26 cellular contexts compared by ENCODE assay signal in the genomic region with DNA sequence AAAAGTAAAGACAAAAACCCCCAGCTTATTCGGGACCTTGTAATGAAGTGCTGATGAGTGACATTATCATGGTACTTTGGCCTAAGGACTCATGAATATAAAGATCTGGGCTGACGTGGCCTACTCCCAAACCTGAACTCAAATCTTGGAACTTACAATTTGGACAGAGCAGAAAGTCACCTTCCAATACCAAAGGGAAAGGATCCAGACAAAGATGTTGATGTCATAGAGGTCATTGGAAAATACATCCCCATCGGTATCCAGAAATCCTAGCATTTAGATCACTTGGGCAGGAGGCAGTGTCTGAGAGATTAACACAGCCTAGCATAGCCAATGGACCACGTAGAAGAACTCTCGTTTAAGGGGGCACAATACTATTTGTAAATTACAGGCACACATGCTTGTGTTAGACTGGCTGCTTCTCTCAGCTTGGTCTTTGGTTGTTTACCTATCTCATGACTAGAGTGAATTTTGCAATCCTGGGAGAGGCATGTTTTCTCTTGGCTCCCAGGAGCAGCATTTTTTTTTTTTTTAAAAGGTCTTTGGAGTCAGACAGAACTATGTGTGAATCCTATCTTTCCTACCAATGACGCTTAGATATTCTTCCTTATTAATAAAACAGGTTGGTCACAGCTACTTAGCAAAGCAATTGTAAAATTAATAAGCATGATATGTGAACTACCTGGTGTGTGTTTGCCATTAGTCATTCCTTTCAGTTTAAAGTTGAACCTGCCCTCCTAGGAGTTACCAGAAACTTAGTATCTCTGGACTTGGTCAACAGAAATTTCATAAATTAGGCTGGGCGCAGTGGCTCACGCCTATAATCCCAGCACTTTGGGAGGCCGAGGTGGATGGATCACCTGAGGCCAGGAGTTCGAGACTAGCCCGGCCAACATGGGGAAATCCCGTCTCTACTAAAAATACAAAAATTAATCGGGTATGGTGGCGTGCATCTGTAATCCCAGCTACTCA. TPM values are rescaled to one million over a fixed set of nuclear protein-coding genes. Genes with fewer than 3 reads are reported as not detected.
DNase-seq lines count a peak whose midpoint lies in the region; ATAC-seq and TF ChIP-seq lines count a peak whose summit lies in the region.
"Had no signal": no experiment of that assay in that cellular context is flagged by ENCODE, and none has a peak within 500 bp of the region (broad histone marks: within the 10 kb centered on the region; RNA-seq: fewer than 3 reads in every experiment).

No MANE protein-coding gene starts in this region.

- H2BK15ac ChIP-seq in IMR-90 (ENCODE audit: low read depth, low read length), result peak overlapping the region; percentile 36; the same call in 1 of the 3 replicates

- CTCF ChIA-PET in IMR-90 (lab: Yijun Ruan, JAX), result no interaction called here

- ATAC-seq in IMR-90 (ENCODE audit: low read depth), result no peak
- ATAC-seq in right lobe of liver, result peak; percentile 93 to 98 (median 97)
- no peak for ATAC-seq in left colon
- ATAC-seq: activated naive CD4-positive, alpha-beta T cell treated with anti-CD3 and anti-CD28 coated beads, Interleukin-2, amount 50 U/mL, for 72 hours; foreskin keratinocyte; heart right ventricle; K562; left ventricle myocardium superior; natural killer cell treated with Interleukin-12 subunit alpha and Interleukin-12 subunit beta and Interleukin-15 and Interleukin-18, amount 100 ng/mL, for 72 hours; pancreas had no signal

- no peaks in the 10 kb centered on the region for H3K79me1 ChIP-seq in IMR-90 (ENCODE audit: low read depth in 1 of 2, low read length in 2 of 2)

- H3K4me1 ChIP-seq in IMR-90 (ENCODE audit: control insufficient read depth, insufficient read depth, low read length), result no peaks in the 10 kb centered on the region; the same call in 1 of the 2 replicates
- H3K4me1 ChIP-seq in right lobe of liver, result peaks cover 0 to 13% (median 0%) of the 10 kb centered on the region in 4 donors
- H3K4me1 ChIP-seq in esophagus muscularis mucosa, result no peaks in the 10 kb centered on the region
- H3K4me1 ChIP-seq: ascending aorta, foreskin keratinocyte, pancreas, stomach, tibial artery had no signal

- in situ Hi-C loops in Caki2 (cut with HindIII; ENCODE audit: low pct_unique_long_range_greater_than_20kb, low sequenced_read_pairs), result no loop called here
- in situ Hi-C loops in IMR-90 (cut with MboI; ENCODE audit: low sequenced_read_pairs), result no loop called here

- POLR2A ChIA-PET in IMR-90 (lab: Charles Lee; ENCODE audit: unreplicated experiment), result no interaction called here

- H3K27me3 ChIP-seq in IMR-90 (ENCODE audit: control insufficient read depth, insufficient read depth, low read length) (no peaks in the 10 kb centered on the region), right lobe of liver (no peaks in the 10 kb centered on the region), esophagus muscularis mucosa (no peaks in the 10 kb centered on the region)
- H3K27me3 ChIP-seq: ascending aorta, foreskin keratinocyte, pancreas, stomach, tibial artery had no signal

- no peak for TF ChIP-seq CTCF in IMR-90 (conservative IDR thresholded peaks at IDR 0.05; ENCODE audit: low read depth, low read length)
- no peak for TF ChIP-seq CTCF in right lobe of liver (IDR thresholded peaks at IDR 0.05)
- no peak for TF ChIP-seq CTCF in esophagus muscularis mucosa (IDR thresholded peaks at IDR 0.05)

- dilution Hi-C loops in IMR-90 (cut with HindIII; ENCODE audit: low sequenced_read_pairs, unreplicated experiment), result no loop called here

- H3K4ac ChIP-seq in IMR-90 (ENCODE audit: low read depth, low read length), result peak overlapping the region; percentile 36; the same call in 1 of the 2 replicates

- no peaks in the 10 kb centered on the region for H3K9me3 ChIP-seq in IMR-90 (ENCODE audit: control insufficient read depth, insufficient read depth, low read length)
- no peaks in the 10 kb centered on the region for H3K9me3 ChIP-seq in right lobe of liver
- H3K9me3 ChIP-seq in esophagus muscularis mucosa, result no peaks in the 10 kb centered on the region
- H3K9me3 ChIP-seq: ascending aorta, pancreas, stomach, tibial artery had no signal

- DNase-seq in Caki2 (ENCODE audit: low read depth) (peak; percentile 84), IMR-90 (peak; percentile 8), epithelial cell of prostate (ENCODE audit: low read depth, low spot score) (peak; percentile 24), right lobe of liver (no peak), left colon (no peak), RPMI8226 (no peak), cardiac septum (ENCODE audit: low spot score) (no peak), esophagus muscularis mucosa (ENCODE audit: extremely low spot score) (no peak)
- DNase-seq: activated CD4-positive, alpha-beta T cell treated with anti-CD3 and anti-CD28 coated beads, Interleukin-2, amount 50 U/mL, for 1 hour; Calu3; foreskin keratinocyte; heart right ventricle; left ventricle myocardium superior; MV-4-11; NCI-H1694; NCI-H748 treated with DMSO at 0.1 percent for 48 hours; pancreas; stimulated activated CD8-positive, alpha-beta memory T cell treated with anti-CD3 and anti-CD28 coated beads, Interleukin-4, amount 100 ng/mL, for 48 hours; stomach; T1000; tibial artery had no signal

- H3K4me3 ChIP-seq in IMR-90 (ENCODE audit: insufficient read depth, low read depth, low read length) (no peak overlapping the region), right lobe of liver (no peak overlapping the region), esophagus muscularis mucosa (no peak overlapping the region)
- H3K4me3 ChIP-seq: ascending aorta, heart right ventricle, K562, pancreas, stomach, tibial artery had no signal

- H4K8ac ChIP-seq in IMR-90 (ENCODE audit: low read depth in 2 of 2, low read length in 2 of 2), result peak overlapping the region in 1 of 2 experiments; percentile 74; a peak in 3 of 4 replicates

- TF ChIP-seq POLR2A in IMR-90 (IDR thresholded peaks at IDR 0.05; ENCODE audit: low read depth, low read length), result no peak
- no peak for TF ChIP-seq POLR2A in right lobe of liver (IDR thresholded peaks at IDR 0.05)
- TF ChIP-seq POLR2A in esophagus muscularis mucosa (IDR thresholded peaks at IDR 0.05; ENCODE audit: low read depth), result no peak

- no peak overlapping the region for H3K14ac ChIP-seq in IMR-90 (replicated peaks; ENCODE audit: low read depth, low read length)

- peak overlapping the region; percentile 61 for H2BK20ac ChIP-seq in IMR-90 (ENCODE audit: low read depth, low read length)

- no peak overlapping the region for H2AK5ac ChIP-seq in IMR-90 (ENCODE audit: low read depth, low read length)

- no peaks in the 10 kb centered on the region for H3K9me1 ChIP-seq in IMR-90 (ENCODE audit: insufficient read depth, low read length)

- no peak overlapping the region for H2AK9ac ChIP-seq in IMR-90 (replicated peaks; ENCODE audit: low read depth, low read length, poor library complexity)

- intact Hi-C loops in IMR-90 (cut with micrococcal nuclease), result no loop called here
- intact Hi-C loops in right lobe of liver (cut with DNase I), result no loop called here
- intact Hi-C loops in left colon (cut with DNase I, micrococcal nuclease), result no loop called here
- intact Hi-C loops in cardiac septum (cut with DNase I), result no loop called here
- intact Hi-C loops in esophagus muscularis mucosa (cut with DNase I), result no loop called here

- no peak overlapping the region for H3K23ac ChIP-seq in IMR-90 (ENCODE audit: low read depth, low read length)

- no TSS peak for BruUV-seq in IMR-90 (replicated peaks; lab: Mats Ljungman, UMichigan)

- H3K36me3 ChIP-seq in IMR-90 (ENCODE audit: control insufficient read depth, insufficient read depth, low read length), result no peaks in the 10 kb centered on the region
- no peaks in the 10 kb centered on the region for H3K36me3 ChIP-seq in right lobe of liver
- H3K36me3 ChIP-seq in esophagus muscularis mucosa, result no peaks in the 10 kb centered on the region
- H3K36me3 ChIP-seq: ascending aorta, heart right ventricle, pancreas, stomach, tibial artery had no signal

- no peak overlapping the region for H3K9ac ChIP-seq in IMR-90 (ENCODE audit: low read depth, low read length)

- H4K91ac ChIP-seq in IMR-90 (ENCODE audit: insufficient read depth, low read depth, low read length), result peak overlapping the region; percentile 34; the same call in 1 of the 2 replicates

- H3K18ac ChIP-seq in IMR-90 (ENCODE audit: low read depth, low read length), result peak overlapping the region; percentile 30; the same call in 1 of the 2 replicates

- H3K27ac ChIP-seq in IMR-90 (ENCODE audit: insufficient read depth, low read length), result peak overlapping the region; percentile 37; the same call in 1 of the 2 replicates
- H3K27ac ChIP-seq in epithelial cell of prostate, result no peak overlapping the region
- H3K27ac ChIP-seq in right lobe of liver, result peak overlapping the region; percentile 43 to 61 (median 55)
- H3K27ac ChIP-seq in esophagus muscularis mucosa (replicated peaks in 1 of 4), result no peak overlapping the region
- H3K27ac ChIP-seq: ascending aorta, C4-2B, foreskin keratinocyte, pancreas, stomach, tibial artery had no signal

- no peak for TF ChIP-seq RAD21 in IMR-90 (IDR thresholded peaks at IDR 0.05; ENCODE audit: low read length)

- no peak overlapping the region for H3K56ac ChIP-seq in IMR-90 (ENCODE audit: extremely low read depth, insufficient read depth, low read length)

- H2AFZ ChIP-seq in IMR-90 (replicated peaks; ENCODE audit: low read length, poor library complexity), result no peak overlapping the region

- peak overlapping the region; percentile 17; the same call in 1 of the 2 replicates for H3K4me2 ChIP-seq in IMR-90 (ENCODE audit: low read depth, low read length)

- peak overlapping the region; percentile 97 for H2BK5ac ChIP-seq in IMR-90 (ENCODE audit: low read depth, low read length, poor library complexity, severe bottlenecking)

- TF ChIP-seq EP300 in esophagus muscularis mucosa (IDR thresholded peaks at IDR 0.05), result no peak

- H4K20me1 ChIP-seq in IMR-90 (ENCODE audit: insufficient read depth, low read length), result no peaks in the 10 kb centered on the region

- peak overlapping the region; percentile 18; the same call in 1 of the 2 replicates for H4K5ac ChIP-seq in IMR-90 (ENCODE audit: low read depth, low read length)

- H2BK120ac ChIP-seq in IMR-90 (ENCODE audit: low read depth, low read length), result peak overlapping the region; percentile 28; the same call in 1 of the 2 replicates

- WGBS in IMR-90 (ENCODE audit: extremely low coverage in 2 of 2, insufficient read length in 1 of 2), 2 experiments, result 78% methylated on average over 3 of the region's 14 CpGs; no CpG with 5 or more reads in 1 of the 2 experiments
- WGBS in right lobe of liver (ENCODE audit: insufficient coverage, low coverage, low lambda C conversion rate, missing lambda C conversion rate), result 46% methylated on average over 12 of the region's 14 CpGs
- WGBS in esophagus muscularis mucosa, result 82% methylated on average over 14 of the region's 14 CpGs

RNA-seq across cellular contexts. Expression of a gene that starts 27.8 kb away (rescaled TPM):
- total RNA-seq in Caki2 (2014; rRNA removed; shearing (Covaris generic); ENCODE audit: low replicate concordance), result 60.0 and 72.5 TPM in 2 replicates
- total RNA-seq in IMR-90 (2012; rRNA removed), result 14.5 and 24.4 TPM in 2 replicates
- polyA plus RNA-seq in IMR-90 (2012; rRNA removed), result 33.8 and 34.3 TPM in 2 replicates
- 3.5 and 8.4 TPM in 2 replicates for polyA plus RNA-seq in IMR-90 (2012; cell fraction: cytosol; rRNA removed)
- 0.73 and 6.8 TPM in 2 replicates for polyA plus RNA-seq in IMR-90 (2012; cell fraction: nucleus; rRNA removed; ENCODE audit: low replicate concordance)
- total RNA-seq in right lobe of liver, result 10 to 100 TPM; 26.0 to 44.4 (median 31.1) TPM
- 10 to 100 TPM; 83.0 to 89.6 TPM for total RNA-seq in left colon
- 92.4 TPM for total RNA-seq in cardiac septum
- 10 to 100 TPM; 13.6 to 27.8 (median 25.3) TPM for total RNA-seq in esophagus muscularis mucosa

RNA-seq across cellular contexts. Expression of a gene that starts 31.4 kb away (rescaled TPM):
- 9.5 and 15.9 TPM in 2 replicates for total RNA-seq in Caki2 (2014; rRNA removed; shearing (Covaris generic); ENCODE audit: low replicate concordance)
- under 0.01 TPM in 2 replicates for total RNA-seq in IMR-90 (2012; rRNA removed)
- polyA plus RNA-seq in IMR-90 (2012; rRNA removed), result 0.05 and 0.06 TPM in 2 replicates
- polyA plus RNA-seq in IMR-90 (2012; cell fraction: cytosol; rRNA removed), result 0.03 and 0.20 TPM in 2 replicates
- 0.03 and 0.13 TPM in 2 replicates for polyA plus RNA-seq in IMR-90 (2012; cell fraction: nucleus; rRNA removed; ENCODE audit: low replicate concordance)
- total RNA-seq in right lobe of liver, result under 1 TPM in 4 of 6 experiments, not detected in 2; under 0.01 to 0.53 (median 0.13) TPM
- total RNA-seq in left colon, result under 1 TPM; 0.31 to 0.34 TPM
- 15.2 TPM for total RNA-seq in cardiac septum
- total RNA-seq in esophagus muscularis mucosa, result 1 to 10 TPM in 2 of 4 donors, under 1 TPM in 2; 0.42 to 2.5 (median 0.92) TPM
- total RNA-seq: foreskin keratinocyte had no signal
- polyA plus RNA-seq: foreskin keratinocyte had no signal

Comparison
In these comparisons a context has a peak if more than half of its experiments do, and no peak if none do; other contexts are left out.
1. DNase-seq: peak in Caki2 (single experiment), IMR-90 (single experiment) and epithelial cell of prostate (single experiment); none in right lobe of liver (0 of 3), left colon (0 of 2), RPMI8226 (single experiment), cardiac septum (single experiment) and esophagus muscularis mucosa (single experiment).
2. ATAC-seq: peak in right lobe of liver (4 of 4); none in IMR-90 (single experiment) and left colon (single experiment).
3. H3K27ac ChIP-seq: peak in IMR-90 (single experiment) and right lobe of liver (3 of 3); none in epithelial cell of prostate (single experiment) and esophagus muscularis mucosa (0 of 4).